ENCODE assay signal across 1 cellular context in the genomic region with DNA sequence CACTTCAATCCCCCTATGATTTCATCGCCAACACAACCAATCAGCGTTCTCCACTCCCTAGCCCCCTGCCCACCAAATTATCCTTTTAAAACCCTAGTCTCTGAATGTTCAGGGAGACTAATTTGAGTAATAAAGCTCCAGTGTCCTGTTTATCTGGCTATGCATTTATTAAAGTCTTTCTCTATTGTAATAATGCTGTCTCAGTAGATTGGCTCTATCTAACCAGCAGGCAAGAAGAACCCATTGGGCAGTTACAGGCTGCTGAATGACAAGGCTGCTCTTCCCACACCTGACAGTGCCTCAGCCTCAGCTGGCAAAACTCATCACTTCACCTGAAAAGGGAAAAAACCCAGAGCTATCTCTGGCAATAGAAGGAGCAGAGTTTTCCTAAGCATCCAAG.
TF ChIP-seq lines count a peak whose summit lies in the region.

No MANE protein-coding gene starts in this region.

TF ChIP-seq in HEK293, 187 proteins besides CTCF, POLR2A, EP300 and RAD21 (continued from another document):
- TF ChIP-seq, protein P1, sequence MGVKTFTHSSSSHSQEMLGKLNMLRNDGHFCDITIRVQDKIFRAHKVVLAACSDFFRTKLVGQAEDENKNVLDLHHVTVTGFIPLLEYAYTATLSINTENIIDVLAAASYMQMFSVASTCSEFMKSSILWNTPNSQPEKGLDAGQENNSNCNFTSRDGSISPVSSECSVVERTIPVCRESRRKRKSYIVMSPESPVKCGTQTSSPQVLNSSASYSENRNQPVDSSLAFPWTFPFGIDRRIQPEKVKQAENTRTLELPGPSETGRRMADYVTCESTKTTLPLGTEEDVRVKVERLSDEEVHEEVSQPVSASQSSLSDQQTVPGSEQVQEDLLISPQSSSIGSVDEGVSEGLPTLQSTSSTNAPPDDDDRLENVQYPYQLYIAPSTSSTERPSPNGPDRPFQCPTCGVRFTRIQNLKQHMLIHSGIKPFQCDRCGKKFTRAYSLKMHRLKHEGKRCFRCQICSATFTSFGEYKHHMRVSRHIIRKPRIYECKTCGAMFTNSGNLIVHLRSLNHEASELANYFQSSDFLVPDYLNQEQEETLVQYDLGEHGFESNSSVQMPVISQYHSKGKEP (tag by site-specific recombination; IDR thresholded peaks at IDR 0.05): no peak
- no peak for TF ChIP-seq SALL2 (tag by site-specific recombination; IDR thresholded peaks at IDR 0.05; ENCODE audit: borderline replicate concordance)
- no peak for TF ChIP-seq ZNF391 (tag by site-specific recombination; IDR thresholded peaks at IDR 0.05; ENCODE audit: borderline replicate concordance, low read depth)
- no peak for TF ChIP-seq ZNF837 (tag by site-specific recombination; IDR thresholded peaks at IDR 0.05)
- TF ChIP-seq, protein P2, sequence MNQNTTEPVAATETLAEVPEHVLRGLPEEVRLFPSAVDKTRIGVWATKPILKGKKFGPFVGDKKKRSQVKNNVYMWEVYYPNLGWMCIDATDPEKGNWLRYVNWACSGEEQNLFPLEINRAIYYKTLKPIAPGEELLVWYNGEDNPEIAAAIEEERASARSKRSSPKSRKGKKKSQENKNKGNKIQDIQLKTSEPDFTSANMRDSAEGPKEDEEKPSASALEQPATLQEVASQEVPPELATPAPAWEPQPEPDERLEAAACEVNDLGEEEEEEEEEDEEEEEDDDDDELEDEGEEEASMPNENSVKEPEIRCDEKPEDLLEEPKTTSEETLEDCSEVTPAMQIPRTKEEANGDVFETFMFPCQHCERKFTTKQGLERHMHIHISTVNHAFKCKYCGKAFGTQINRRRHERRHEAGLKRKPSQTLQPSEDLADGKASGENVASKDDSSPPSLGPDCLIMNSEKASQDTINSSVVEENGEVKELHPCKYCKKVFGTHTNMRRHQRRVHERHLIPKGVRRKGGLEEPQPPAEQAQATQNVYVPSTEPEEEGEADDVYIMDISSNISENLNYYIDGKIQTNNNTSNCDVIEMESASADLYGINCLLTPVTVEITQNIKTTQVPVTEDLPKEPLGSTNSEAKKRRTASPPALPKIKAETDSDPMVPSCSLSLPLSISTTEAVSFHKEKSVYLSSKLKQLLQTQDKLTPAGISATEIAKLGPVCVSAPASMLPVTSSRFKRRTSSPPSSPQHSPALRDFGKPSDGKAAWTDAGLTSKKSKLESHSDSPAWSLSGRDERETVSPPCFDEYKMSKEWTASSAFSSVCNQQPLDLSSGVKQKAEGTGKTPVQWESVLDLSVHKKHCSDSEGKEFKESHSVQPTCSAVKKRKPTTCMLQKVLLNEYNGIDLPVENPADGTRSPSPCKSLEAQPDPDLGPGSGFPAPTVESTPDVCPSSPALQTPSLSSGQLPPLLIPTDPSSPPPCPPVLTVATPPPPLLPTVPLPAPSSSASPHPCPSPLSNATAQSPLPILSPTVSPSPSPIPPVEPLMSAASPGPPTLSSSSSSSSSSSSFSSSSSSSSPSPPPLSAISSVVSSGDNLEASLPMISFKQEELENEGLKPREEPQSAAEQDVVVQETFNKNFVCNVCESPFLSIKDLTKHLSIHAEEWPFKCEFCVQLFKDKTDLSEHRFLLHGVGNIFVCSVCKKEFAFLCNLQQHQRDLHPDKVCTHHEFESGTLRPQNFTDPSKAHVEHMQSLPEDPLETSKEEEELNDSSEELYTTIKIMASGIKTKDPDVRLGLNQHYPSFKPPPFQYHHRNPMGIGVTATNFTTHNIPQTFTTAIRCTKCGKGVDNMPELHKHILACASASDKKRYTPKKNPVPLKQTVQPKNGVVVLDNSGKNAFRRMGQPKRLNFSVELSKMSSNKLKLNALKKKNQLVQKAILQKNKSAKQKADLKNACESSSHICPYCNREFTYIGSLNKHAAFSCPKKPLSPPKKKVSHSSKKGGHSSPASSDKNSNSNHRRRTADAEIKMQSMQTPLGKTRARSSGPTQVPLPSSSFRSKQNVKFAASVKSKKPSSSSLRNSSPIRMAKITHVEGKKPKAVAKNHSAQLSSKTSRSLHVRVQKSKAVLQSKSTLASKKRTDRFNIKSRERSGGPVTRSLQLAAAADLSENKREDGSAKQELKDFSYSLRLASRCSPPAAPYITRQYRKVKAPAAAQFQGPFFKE (tag by site-specific recombination; IDR thresholded peaks at IDR 0.05; ENCODE audit: borderline replicate concordance): no peak
- TF ChIP-seq ZNF555 (tag by site-specific recombination; conservative IDR thresholded peaks at IDR 0.05): no peak
- TF ChIP-seq ZNF202 (tag by site-specific recombination; IDR thresholded peaks at IDR 0.05; ENCODE audit: borderline replicate concordance): no peak
- peak; percentile 73; the same call in 1 of the 2 replicates for TF ChIP-seq TRIM28 (IDR thresholded peaks at IDR 0.05; ENCODE audit: borderline replicate concordance, low read length)
- TF ChIP-seq, protein P3, sequence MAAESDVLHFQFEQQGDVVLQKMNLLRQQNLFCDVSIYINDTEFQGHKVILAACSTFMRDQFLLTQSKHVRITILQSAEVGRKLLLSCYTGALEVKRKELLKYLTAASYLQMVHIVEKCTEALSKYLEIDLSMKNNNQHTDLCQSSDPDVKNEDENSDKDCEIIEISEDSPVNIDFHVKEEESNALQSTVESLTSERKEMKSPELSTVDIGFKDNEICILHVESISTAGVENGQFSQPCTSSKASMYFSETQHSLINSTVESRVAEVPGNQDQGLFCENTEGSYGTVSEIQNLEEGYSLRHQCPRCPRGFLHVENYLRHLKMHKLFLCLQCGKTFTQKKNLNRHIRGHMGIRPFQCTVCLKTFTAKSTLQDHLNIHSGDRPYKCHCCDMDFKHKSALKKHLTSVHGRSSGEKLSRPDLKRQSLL (tag by site-specific recombination; IDR thresholded peaks at IDR 0.05): no peak
- TF ChIP-seq ZNF335 (tag by site-specific recombination; conservative IDR thresholded peaks at IDR 0.05): no peak
- TF ChIP-seq ZNF155 (tag by site-specific recombination; IDR thresholded peaks at IDR 0.05): no peak
- TF ChIP-seq SETDB1 (IDR thresholded peaks at IDR 0.05; ENCODE audit: insufficient read length, low read length): peak; percentile 94
